Comparison of ENCODE assay signal across 3 cellular contexts in the genomic region with DNA sequence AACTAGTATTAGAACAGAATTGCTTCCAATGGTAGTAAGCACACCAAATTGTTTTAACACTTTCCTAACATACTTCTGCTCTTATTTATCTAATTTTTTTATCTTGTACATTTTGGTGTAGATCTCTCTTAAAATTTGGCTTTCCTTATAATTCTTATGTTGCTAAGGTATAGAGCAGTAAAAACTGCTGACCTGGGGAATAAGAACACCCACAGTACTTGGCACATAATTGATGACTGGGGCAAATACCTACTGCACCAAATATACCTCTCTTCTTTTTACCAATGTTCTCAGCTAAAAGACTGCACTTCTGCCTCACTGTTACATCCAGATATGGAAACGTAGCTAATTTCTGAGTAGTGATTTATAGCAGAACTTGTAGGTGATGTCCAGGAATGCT.
TF ChIP-seq lines count a peak whose summit lies in the region.

No MANE protein-coding gene starts in this region.

TF ChIP-seq in HepG2, 621 proteins besides CTCF, POLR2A, EP300 and RAD21:
- TF ChIP-seq MAFK (conservative IDR thresholded peaks at IDR 0.05 in 1 of 2, IDR thresholded peaks at IDR 0.05 in 1 of 2; ENCODE audit: low read length in 2 of 2) (peak; percentile 60 to 76), MAFF (IDR thresholded peaks at IDR 0.05; ENCODE audit: low read depth, low read length) (peak; percentile 59), NFKB2 (CRISPR knock-in tag; IDR thresholded peaks at IDR 0.05; ENCODE audit: borderline replicate concordance) (no peak)
TF ChIP-seq in HepG2: peak in this region for 2.

TF ChIP-seq in IMR-90, 13 proteins besides CTCF, POLR2A, EP300 and RAD21:
- TF ChIP-seq, protein P1, sequence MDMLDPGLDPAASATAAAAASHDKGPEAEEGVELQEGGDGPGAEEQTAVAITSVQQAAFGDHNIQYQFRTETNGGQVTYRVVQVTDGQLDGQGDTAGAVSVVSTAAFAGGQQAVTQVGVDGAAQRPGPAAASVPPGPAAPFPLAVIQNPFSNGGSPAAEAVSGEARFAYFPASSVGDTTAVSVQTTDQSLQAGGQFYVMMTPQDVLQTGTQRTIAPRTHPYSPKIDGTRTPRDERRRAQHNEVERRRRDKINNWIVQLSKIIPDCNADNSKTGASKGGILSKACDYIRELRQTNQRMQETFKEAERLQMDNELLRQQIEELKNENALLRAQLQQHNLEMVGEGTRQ (IDR thresholded peaks at IDR 0.05; ENCODE audit: low read depth, low read length) = no peak
- TF ChIP-seq CHD1 (IDR thresholded peaks at IDR 0.05; ENCODE audit: low read depth, low read length) (no peak), CEBPB (IDR thresholded peaks at IDR 0.05; ENCODE audit: low read depth, low read length) (no peak), RCOR1 (IDR thresholded peaks at IDR 0.05; ENCODE audit: insufficient replicate concordance, low read length) (no peak), MAZ (IDR thresholded peaks at IDR 0.05; ENCODE audit: borderline replicate concordance, low read depth, low read length) (no peak), MAFK (IDR thresholded peaks at IDR 0.05; ENCODE audit: low read depth, low read length) (peak; percentile 71), NFE2L2 (IDR thresholded peaks at IDR 0.05; ENCODE audit: low read depth, low read length) (no peak)
TF ChIP-seq in IMR-90: peak in this region for 1.

TF ChIP-seq in H1, 55 proteins besides CTCF, POLR2A, EP300 and RAD21:
- no peak for TF ChIP-seq SP2 (IDR thresholded peaks at IDR 0.05; ENCODE audit: low read length)
